1 cellular context compared by ENCODE assay signal in the genomic region with DNA sequence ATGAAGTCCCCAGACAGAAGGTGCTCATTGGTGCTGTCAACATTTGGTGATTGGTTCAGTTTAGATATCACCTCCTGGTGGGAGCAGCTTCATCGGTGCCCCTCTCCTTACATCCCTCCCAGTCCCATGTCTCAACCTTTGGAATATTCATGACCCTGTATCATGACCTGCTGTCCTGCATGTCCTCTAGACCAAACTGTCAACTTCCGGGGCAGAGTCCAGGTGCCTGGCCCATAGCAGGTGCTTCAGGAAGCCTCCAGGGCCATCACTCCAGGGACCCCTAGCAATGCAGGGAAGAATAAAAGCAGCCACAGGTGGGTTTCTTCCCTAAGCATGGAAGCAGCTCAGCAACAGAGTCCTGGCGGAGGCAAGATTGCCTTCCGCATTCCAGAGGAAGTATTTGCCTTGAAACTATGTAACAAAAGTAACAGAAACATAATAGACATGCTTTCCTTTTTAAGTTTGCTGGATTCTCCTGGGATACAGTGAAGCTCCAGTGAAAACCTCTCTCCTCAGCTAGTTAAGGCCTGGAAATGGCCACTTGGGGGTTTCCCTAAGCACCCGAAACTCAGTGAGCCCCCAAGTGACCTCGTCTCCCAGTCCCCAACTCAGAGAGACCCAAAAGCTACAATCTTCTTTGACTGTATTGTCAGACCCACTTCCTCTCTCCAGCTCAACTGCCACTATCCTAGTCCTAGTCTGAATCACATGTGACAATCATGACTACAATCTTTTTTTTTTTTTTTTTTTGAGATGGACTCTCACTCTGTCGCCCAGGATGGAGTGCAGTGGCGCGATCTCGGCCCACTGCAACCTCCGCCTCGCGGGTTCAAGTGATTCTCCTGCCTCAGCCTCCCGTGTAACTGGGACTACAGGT.
A peak's percentile ranks its signal among the peaks of the same experiment; 100 is the strongest.
TF ChIP-seq lines count a peak whose summit lies in the region.

No MANE protein-coding gene starts in this region.

TF ChIP-seq in GM12878, 131 proteins besides CTCF, POLR2A, EP300 and RAD21:
- TF ChIP-seq ZNF24 (IDR thresholded peaks at IDR 0.05) (no peak), SPI1 (IDR thresholded peaks at IDR 0.05; ENCODE audit: borderline replicate concordance, insufficient read depth, low read depth, low read length) (peak; percentile 39; the same call in 1 of the 2 replicates)
